In genomic region chr22:43127166-43127908, GRCh38 we compare ENCODE assay signal across 12 cellular contexts. TPM values are rescaled to one million over a fixed set of nuclear protein-coding genes. Genes with fewer than 3 reads are reported as not detected.
A peak's percentile ranks its signal among the peaks of the same experiment; 100 is the strongest.
DNase-seq lines count a peak whose midpoint lies in the region; ATAC-seq, FAIRE-seq and TF ChIP-seq lines count a peak whose summit lies in the region.
"Had no signal": no experiment of that assay in that cellular context is flagged by ENCODE, and none has a peak within 500 bp of the region (broad histone marks: within the 10 kb centered on the region; RNA-seq: fewer than 3 reads in every experiment).

No MANE protein-coding gene starts in this region.

- H3K4ac ChIP-seq in trophoblast cell (ENCODE audit: low read depth, low read length): peak overlapping the region; percentile 46

- no peak overlapping the region for H2AFZ ChIP-seq in trophoblast cell (ENCODE audit: insufficient read depth, low read length, poor library complexity)

- peak overlapping the region; percentile 51 for H4K8ac ChIP-seq in trophoblast cell (ENCODE audit: low read depth, low read length)

- no peaks in the 10 kb centered on the region for H3K9me3 Mint-ChIP-seq in activated CD4-positive, alpha-beta memory T cell treated with anti-CD3 and anti-CD28 coated beads for 36 hours
- H3K9me3 Mint-ChIP-seq: CD4-positive, alpha-beta T cell had no signal

- peak overlapping the region; percentile 93 for H4K91ac ChIP-seq in trophoblast cell (ENCODE audit: low read depth, low read length)

- H3K4me1 Mint-ChIP-seq in activated CD4-positive, alpha-beta memory T cell treated with anti-CD3 and anti-CD28 coated beads for 36 hours (ENCODE audit: low read depth): no peaks in the 10 kb centered on the region
- H3K4me1 Mint-ChIP-seq in T-helper 17 cell: peaks cover 3% of the 10 kb centered on the region

- H3K27ac Mint-ChIP-seq in activated CD4-positive, alpha-beta memory T cell treated with anti-CD3 and anti-CD28 coated beads for 36 hours: no peak overlapping the region
- H3K27ac Mint-ChIP-seq in T-helper 17 cell: no peak overlapping the region
- H3K27ac Mint-ChIP-seq: CD4-positive, alpha-beta T cell had no signal

- no peak overlapping the region for H3K4me3 Mint-ChIP-seq in activated CD4-positive, alpha-beta memory T cell treated with anti-CD3 and anti-CD28 coated beads for 36 hours
- H3K4me3 Mint-ChIP-seq in T-helper 17 cell: no peak overlapping the region
- H3K4me3 Mint-ChIP-seq: CD4-positive, alpha-beta T cell had no signal

- peaks cover 6% of the 10 kb centered on the region for H3K36me3 ChIP-seq in bronchial epithelial cell (ENCODE audit: control insufficient read depth, insufficient read depth, low read length)
- H3K36me3 ChIP-seq in trophoblast cell (ENCODE audit: control insufficient read depth in 1 of 2, insufficient read depth in 2 of 2, low read length in 2 of 2): peaks cover 5 to 9% of the 10 kb centered on the region in 2 experiments
- H3K36me3 ChIP-seq: ascending aorta had no signal

- H3K4me3 ChIP-seq in bronchial epithelial cell (ENCODE audit: low read depth, low read length) (peak overlapping the region; percentile 53), trophoblast cell (ENCODE audit: low read depth, low read length) (no peak overlapping the region)
- H3K4me3 ChIP-seq: ascending aorta had no signal

- H3K9ac ChIP-seq in trophoblast cell (ENCODE audit: low read length): no peak overlapping the region

- H3K27ac ChIP-seq in trophoblast cell (ENCODE audit: low read depth, low read length): peak overlapping the region; percentile 37
- H3K27ac ChIP-seq: ascending aorta had no signal

- H3K27me3 Mint-ChIP-seq in activated CD4-positive, alpha-beta memory T cell treated with anti-CD3 and anti-CD28 coated beads for 36 hours: no peaks in the 10 kb centered on the region
- no peaks in the 10 kb centered on the region for H3K27me3 Mint-ChIP-seq in T-helper 17 cell
- H3K27me3 Mint-ChIP-seq: CD4-positive, alpha-beta T cell had no signal

- H3K36me3 Mint-ChIP-seq in activated CD4-positive, alpha-beta memory T cell treated with anti-CD3 and anti-CD28 coated beads for 36 hours: no peaks in the 10 kb centered on the region
- no peaks in the 10 kb centered on the region for H3K36me3 Mint-ChIP-seq in T-helper 17 cell (ENCODE audit: low read depth)

- H3K4me1 ChIP-seq in trophoblast cell (ENCODE audit: control insufficient read depth in 1 of 2, insufficient read depth in 2 of 2, low read length in 2 of 2): peaks cover 13 to 23% of the 10 kb centered on the region in 2 experiments

- peak overlapping the region; percentile 67 for H3K14ac ChIP-seq in trophoblast cell (ENCODE audit: low read length)

- H3K27me3 ChIP-seq in bronchial epithelial cell (ENCODE audit: control insufficient read depth, insufficient read depth, low read length) (no peaks in the 10 kb centered on the region), trophoblast cell (ENCODE audit: insufficient read depth, low read length) (no peaks in the 10 kb centered on the region)
- H3K27me3 ChIP-seq: ascending aorta had no signal

- peak overlapping the region; percentile 4 for H2BK12ac ChIP-seq in trophoblast cell (ENCODE audit: low read length)

- H3K9me3 ChIP-seq in trophoblast cell (ENCODE audit: insufficient read depth, low read depth, low read length) (no peaks in the 10 kb centered on the region), T-helper 17 cell (ENCODE audit: control insufficient read depth, low read length, poor library complexity, severe bottlenecking) (no peaks in the 10 kb centered on the region)
- H3K9me3 ChIP-seq: ascending aorta had no signal

- no CpG with 5 or more reads among the region's 17 CpGs for WGBS in trophoblast cell (ENCODE audit: extremely low coverage, insufficient coverage, insufficient read length)

- intact Hi-C loops in activated CD4-positive, alpha-beta memory T cell treated with anti-CD3 and anti-CD28 coated beads for 36 hours (cut with micrococcal nuclease): no loop called here

- H3K79me1 ChIP-seq in trophoblast cell (ENCODE audit: low read length): peaks cover 8% of the 10 kb centered on the region

- peak overlapping the region; percentile 57 for H2BK5ac ChIP-seq in trophoblast cell (ENCODE audit: low read depth, low read length, poor library complexity)

- peak overlapping the region; percentile 91 for H2BK120ac ChIP-seq in trophoblast cell (ENCODE audit: insufficient read depth, low read length, poor library complexity)

- ATAC-seq in T-helper 17 cell (no peak), GM21619 (IDR thresholded peaks at IDR 0.05; ENCODE audit: unreplicated experiment) (no peak)

- no peaks in the 10 kb centered on the region for H3K79me2 ChIP-seq in trophoblast cell (ENCODE audit: control insufficient read depth, insufficient read depth, low read length, poor library complexity)

- no peak for FAIRE-seq in bronchial epithelial cell (lab: Jason Lieb, UNC)

- POLR2A ChIA-PET in activated CD4-positive, alpha-beta memory T cell treated with anti-CD3 and anti-CD28 coated beads for 36 hours (lab: Charles Lee): no interaction called here

- CTCF ChIA-PET in activated CD4-positive, alpha-beta memory T cell treated with anti-CD3 and anti-CD28 coated beads for 36 hours (lab: Charles Lee): interaction anchor here (1.2 kb wide), 1 partner anchor 9 kb away, joined by 3 read pairs; no protein-coding TSS in a partner anchor

- peak overlapping the region; percentile 27 for H3K4me2 ChIP-seq in trophoblast cell (ENCODE audit: low read length)

- DNase-seq in HPDE6-E6E7 (ENCODE audit: extremely low spot score): peak; percentile 84
- peak; percentile 81 for DNase-seq in bronchial epithelial cell (ENCODE audit: low read depth)
- peak; percentile 97 for DNase-seq in trophoblast cell
- DNase-seq in activated CD4-positive, alpha-beta memory T cell treated with anti-CD3 and anti-CD28 coated beads for 36 hours: no peak
- DNase-seq in T-helper 17 cell: no peak
- DNase-seq: activated T-cell treated with anti-CD3 and anti-CD28 coated beads, Interleukin-2, amount 50 U/mL, for 1 hour; CD4-positive, alpha-beta T cell; hypothalamus; NCI-H526 treated with DMSO at 0.1 percent for 48 hours; stimulated activated CD4-positive, alpha-beta T cell treated with anti-CD3 and anti-CD28 coated beads, Interleukin-2, amount 100 ng/mL, for 48 hours had no signal

- H2AK5ac ChIP-seq in trophoblast cell (ENCODE audit: low read length): peak overlapping the region; percentile 76

- TF ChIP-seq CTCF in bronchial epithelial cell (IDR thresholded peaks at IDR 0.05; ENCODE audit: insufficient read depth, low read length, severe bottlenecking): no peak

- peak overlapping the region; percentile 61 for H3K18ac ChIP-seq in trophoblast cell (ENCODE audit: low read length)

- peak overlapping the region; percentile 37 for H4K12ac ChIP-seq in trophoblast cell (ENCODE audit: low read depth, low read length)

- no peak overlapping the region for H3K23ac ChIP-seq in trophoblast cell (ENCODE audit: low read length)

RNA-seq across cellular contexts. Expression of gene MCAT, which starts 15.9 kb away (rescaled TPM):
- total RNA-seq in bronchial epithelial cell (10.6 and 11.8 TPM in 2 replicates), T-helper 17 cell (10 to 100 TPM; 16.5 to 19.2 TPM)
- polyA plus RNA-seq in trophoblast cell (2013): 10.1 and 11.0 TPM in 2 replicates
- total RNA-seq in activated CD4-positive, alpha-beta memory T cell treated with anti-CD3 and anti-CD28 coated beads for 36 hours: 10 to 100 TPM; 14.3 to 15.3 TPM

RNA-seq across cellular contexts. Expression of gene BIK, which starts 16.8 kb away (rescaled TPM):
- 56.8 and 66.6 TPM in 2 replicates for total RNA-seq in bronchial epithelial cell
- polyA plus RNA-seq in trophoblast cell (2013): 2.7 and 3.0 TPM in 2 replicates
- total RNA-seq in activated CD4-positive, alpha-beta memory T cell treated with anti-CD3 and anti-CD28 coated beads for 36 hours: 1 to 10 TPM; 4.1 to 4.5 TPM
- total RNA-seq in T-helper 17 cell: 1 to 10 TPM; 2.3 to 3.8 TPM
- total RNA-seq: ascending aorta had no signal

RNA-seq across cellular contexts. Expression of gene TSPO, which starts 24.0 kb away (rescaled TPM):
- total RNA-seq in bronchial epithelial cell (419 and 486 TPM in 2 replicates), T-helper 17 cell (10 to 100 TPM; 74.1 to 89.1 TPM)
- polyA plus RNA-seq in trophoblast cell (2013): 21.6 and 23.0 TPM in 2 replicates
- total RNA-seq in activated CD4-positive, alpha-beta memory T cell treated with anti-CD3 and anti-CD28 coated beads for 36 hours: 100 to 1,000 TPM; 131 to 143 TPM

RNA-seq across cellular contexts. Expression of gene TTLL1, which starts 38.1 kb away (rescaled TPM):
- total RNA-seq in bronchial epithelial cell (6.3 and 11.1 TPM in 2 replicates), T-helper 17 cell (1 to 10 TPM; 3.3 to 5.9 TPM)
- 8.0 and 8.4 TPM in 2 replicates for polyA plus RNA-seq in trophoblast cell (2013)
- 1 to 10 TPM; 6.1 to 6.7 TPM for total RNA-seq in activated CD4-positive, alpha-beta memory T cell treated with anti-CD3 and anti-CD28 coated beads for 36 hours

RNA-seq across cellular contexts. Expression of gene TTLL12, which starts 59.6 kb away (rescaled TPM):
- total RNA-seq in bronchial epithelial cell (35.1 and 53.7 TPM in 2 replicates), T-helper 17 cell (10 to 100 TPM; 12.8 to 17.8 TPM)
- 20.0 and 21.1 TPM in 2 replicates for polyA plus RNA-seq in trophoblast cell (2013)
- 10 to 100 TPM; 64.4 to 67.0 TPM for total RNA-seq in activated CD4-positive, alpha-beta memory T cell treated with anti-CD3 and anti-CD28 coated beads for 36 hours

Comparison
In these comparisons a context has a peak if more than half of its experiments do, and no peak if none do; other contexts are left out.
1. DNase-seq: peak in HPDE6-E6E7 (single experiment), bronchial epithelial cell (single experiment) and trophoblast cell (2 of 2); none in activated CD4-positive, alpha-beta memory T cell treated with anti-CD3 and anti-CD28 coated beads for 36 hours (single experiment) and T-helper 17 cell (0 of 3).
2. RNA of gene BIK, which starts 16.8 kb away (total RNA-seq): 56.8 to 66.6 TPM in bronchial epithelial cell; 4.1 to 4.5 TPM in activated CD4-positive, alpha-beta memory T cell treated with anti-CD3 and anti-CD28 coated beads for 36 hours and 2.3 to 3.8 TPM in T-helper 17 cell; every median in the first group is over 10 times any median in the second.